In the genomic region with DNA sequence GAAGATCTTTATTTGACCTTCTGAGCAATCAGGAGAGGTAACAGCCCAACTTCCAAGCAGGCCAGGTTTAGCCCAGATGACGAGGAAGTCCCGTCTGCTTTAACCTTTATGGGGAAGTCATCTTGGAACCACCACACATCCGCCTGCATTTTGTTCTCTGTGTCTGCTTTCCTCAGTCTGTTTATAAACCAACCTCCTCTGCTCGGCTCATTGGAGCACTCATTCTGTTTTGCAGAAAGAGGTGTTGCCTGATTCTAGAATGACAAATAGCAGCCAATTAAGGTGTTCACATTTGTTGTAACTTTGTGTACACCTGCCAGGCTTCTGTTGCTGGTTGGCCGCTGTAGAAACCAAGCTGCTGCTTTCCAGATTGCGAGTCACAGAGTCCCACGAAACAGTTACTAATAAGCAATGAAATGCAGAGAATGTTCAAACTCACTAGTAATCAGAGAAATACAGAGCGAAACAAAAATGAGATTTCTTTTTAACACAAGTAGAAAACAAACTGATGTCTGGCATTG, we compare ENCODE assay signal across 8 cellular contexts.
DNase-seq lines count a peak whose midpoint lies in the region; ATAC-seq, FAIRE-seq and TF ChIP-seq lines count a peak whose summit lies in the region.

No MANE protein-coding gene starts in this region.

- peaks cover 44% of the 10 kb centered on the region for H3K79me2 ChIP-seq in GM12878 (ENCODE audit: control insufficient read depth, insufficient read depth, low read length)

- no peak for TF ChIP-seq RAD21 in GM12878 (IDR thresholded peaks at IDR 0.05; ENCODE audit: insufficient read depth, low read depth, low read length)

- H3K27me3 Mint-ChIP-seq in mesothelial cell of epicardium (ENCODE audit: low read depth), result no peaks in the 10 kb centered on the region

- BruUV-seq in GM12878 (replicated peaks; lab: Mats Ljungman, UMichigan), result no TSS peak

- H3K4me3 ChIP-seq in BLaER1, result no peak overlapping the region
- H3K4me3 ChIP-seq in GM12878, result peak overlapping the region; percentile 13; the same call in 1 of the 2 replicates

- SMC1A ChIA-PET in GM12878 (lab: Charles Lee; ENCODE audit: uncharacterized antibody, unreplicated experiment), result interaction anchor here (0.7 to 5.5 kb wide), 8 partner anchors 13 to 143 kb away, joined by 3 to 69 read pairs (median 6); no protein-coding TSS in a partner anchor

- under 1% methylated on average over 8 of the region's 8 CpGs for WGBS in GM12878 (ENCODE audit: insufficient coverage, insufficient replicate concordance, low lambda C conversion rate, missing lambda C conversion rate)

- H3K4me3 Mint-ChIP-seq in mesothelial cell of epicardium, result no peak overlapping the region

- in situ Hi-C loops in GM12878 (cut with MboI), result loop anchor here (10.0 kb wide), 1 partner anchor 56 kb away; no protein-coding TSS in a partner anchor

- ATAC-seq in GM21381 (IDR thresholded peaks at IDR 0.05; ENCODE audit: unreplicated experiment), result peak; percentile 24
- ATAC-seq in GM12878, result peak; percentile 31

- peak; percentile 60 for DNase-seq in NCI-H2107 treated with DMSO at 0.1 percent for 48 hours (lab: John Stamatoyannopoulos, UW; ENCODE audit: unreplicated experiment)
- peak; percentile 39 for DNase-seq in GM12878 (ENCODE audit: low read depth, low spot score)
- no peak for DNase-seq in mesothelial cell of epicardium (ENCODE audit: low spot score in 2 of 2, unreplicated experiment in 2 of 2)
- no peak for DNase-seq in foreskin melanocyte
- DNase-seq in HEK293T (ENCODE audit: extremely low spot score), result no peak
- no peak for DNase-seq in NCI-H2196 (lab: John Stamatoyannopoulos, UW; ENCODE audit: unreplicated experiment)

- H3K9ac ChIP-seq in BLaER1 (peak overlapping the region; percentile 59), GM12878 (ENCODE audit: control insufficient read depth, insufficient read depth, low read length) (peak overlapping the region; percentile 56)

- CTCF ChIA-PET in GM12878 (lab: Yijun Ruan, JAX) (interaction anchor here (0.8 to 7.2 kb wide), 14 partner anchors 10 to 143 kb away, joined by 3 to 37 read pairs (median 5); no protein-coding TSS in a partner anchor), HEK293T (lab: Yijun Ruan, JAX) (no interaction called here)

- H3K27ac ChIP-seq in BLaER1 (peak overlapping the region; percentile 63), GM12878 (ENCODE audit: control insufficient read depth, insufficient read depth) (peak overlapping the region; percentile 97)

- intact Hi-C loops in GM12878 (cut with micrococcal nuclease; ENCODE audit: unreplicated experiment), result no loop called here

- peaks cover 49% of the 10 kb centered on the region for H3K4me1 Mint-ChIP-seq in mesothelial cell of epicardium

- H2AFZ ChIP-seq in GM12878 (ENCODE audit: control insufficient read depth, low read depth, low read length), result peak overlapping the region; percentile 1

- peak overlapping the region; percentile 78 for H3K27ac Mint-ChIP-seq in mesothelial cell of epicardium

- TF ChIP-seq CTCF in GM12878 (IDR thresholded peaks at IDR 0.05 in 2 of 3, conservative IDR thresholded peaks at IDR 0.05 in 1 of 3; ENCODE audit: control insufficient read depth in 2 of 3, extremely low read depth in 1 of 3, insufficient read depth in 1 of 3, low read depth in 3 of 3, low read length in 3 of 3) (no peak), mesothelial cell of epicardium (IDR thresholded peaks at IDR 0.05; ENCODE audit: unreplicated experiment) (no peak)

- H3K27me3 ChIP-seq in BLaER1 (no peaks in the 10 kb centered on the region), GM12878 (replicated peaks in 1 of 2; ENCODE audit: control insufficient read depth in 2 of 2, insufficient read depth in 2 of 2, low read length in 1 of 2) (no peaks in the 10 kb centered on the region)

- H4K20me1 ChIP-seq in BLaER1 (peaks cover 98% of the 10 kb centered on the region), GM12878 (ENCODE audit: control insufficient read depth, insufficient read depth) (no peaks in the 10 kb centered on the region)

- H3K9me3 ChIP-seq in BLaER1 (no peaks in the 10 kb centered on the region), GM12878 (replicated peaks; ENCODE audit: control insufficient read depth, insufficient read depth, low read length) (no peaks in the 10 kb centered on the region)

- H3K4me2 ChIP-seq in BLaER1, result peak overlapping the region; percentile 73
- peak overlapping the region; percentile 87 for H3K4me2 ChIP-seq in GM12878 (ENCODE audit: control insufficient read depth, insufficient read depth)

- peaks cover 5% of the 10 kb centered on the region for H3K36me3 Mint-ChIP-seq in mesothelial cell of epicardium

- H3K36me3 ChIP-seq in BLaER1 (peaks cover 75% of the 10 kb centered on the region), GM12878 (ENCODE audit: control insufficient read depth in 2 of 2, insufficient read depth in 2 of 2, low read length in 1 of 2) (peaks cover 0 to 18% of the 10 kb centered on the region in 2 experiments; a peak in 3 of 4 replicates)

- H3K4me1 ChIP-seq in BLaER1 (peaks cover 76% of the 10 kb centered on the region), GM12878 (ENCODE audit: control insufficient read depth, insufficient read depth, low read length) (peaks cover 62% of the 10 kb centered on the region)

- no peaks in the 10 kb centered on the region for H3K9me3 Mint-ChIP-seq in mesothelial cell of epicardium

- TF ChIP-seq POLR2A in GM12878 (IDR thresholded peaks at IDR 0.05; ENCODE audit: low read depth, low read length), result peak; percentile 56; the same call in 1 of the 2 replicates

- no peak for TF ChIP-seq EP300 in GM12878 (IDR thresholded peaks at IDR 0.05; ENCODE audit: borderline replicate concordance in 1 of 2, control insufficient read depth in 1 of 2, low read depth in 2 of 2, low read length in 2 of 2)

- no peak for FAIRE-seq in GM12878 (lab: Jason Lieb, UNC)

- POLR2A ChIA-PET in GM12878 (lab: Charles Lee) (interaction anchor here (0.8 to 1.9 kb wide), 3 partner anchors 55 to 61 kb away, joined by 4 to 7 read pairs (median 5); no protein-coding TSS in a partner anchor), HEK293T (lab: Yijun Ruan, JAX) (no interaction called here)

- RAD21 ChIA-PET in GM12878 (lab: Charles Lee; ENCODE audit: unreplicated experiment), result interaction anchor here (1.3 to 3.4 kb wide), 9 partner anchors 13 to 143 kb away, joined by 3 to 12 read pairs (median 5); partner anchors contain the start of gene MBP

TF ChIP-seq in GM12878, 131 proteins besides CTCF, POLR2A, EP300 and RAD21 (continues in another document):
- TF ChIP-seq HDGF (IDR thresholded peaks at IDR 0.05) (no peak), ETV6 (conservative IDR thresholded peaks at IDR 0.05 in 1 of 2, IDR thresholded peaks at IDR 0.05 in 1 of 2; ENCODE audit: borderline replicate concordance in 1 of 2, low read depth in 1 of 2) (no peak; a peak in 1 of 4 replicates), SIX5 (IDR thresholded peaks at IDR 0.05; ENCODE audit: low read depth, low read length, severe bottlenecking) (no peak), LARP7 (IDR thresholded peaks at IDR 0.05) (no peak), DPF2 (IDR thresholded peaks at IDR 0.05) (no peak), CBX3 (IDR thresholded peaks at IDR 0.05; ENCODE audit: borderline replicate concordance, low read depth) (no peak)
- TF ChIP-seq, protein P1, sequence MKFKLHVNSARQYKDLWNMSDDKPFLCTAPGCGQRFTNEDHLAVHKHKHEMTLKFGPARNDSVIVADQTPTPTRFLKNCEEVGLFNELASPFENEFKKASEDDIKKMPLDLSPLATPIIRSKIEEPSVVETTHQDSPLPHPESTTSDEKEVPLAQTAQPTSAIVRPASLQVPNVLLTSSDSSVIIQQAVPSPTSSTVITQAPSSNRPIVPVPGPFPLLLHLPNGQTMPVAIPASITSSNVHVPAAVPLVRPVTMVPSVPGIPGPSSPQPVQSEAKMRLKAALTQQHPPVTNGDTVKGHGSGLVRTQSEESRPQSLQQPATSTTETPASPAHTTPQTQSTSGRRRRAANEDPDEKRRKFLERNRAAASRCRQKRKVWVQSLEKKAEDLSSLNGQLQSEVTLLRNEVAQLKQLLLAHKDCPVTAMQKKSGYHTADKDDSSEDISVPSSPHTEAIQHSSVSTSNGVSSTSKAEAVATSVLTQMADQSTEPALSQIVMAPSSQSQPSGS (IDR thresholded peaks at IDR 0.05; ENCODE audit: low read length), result 0 out of 2 replicates have a peak, but pooled peaks have one; percentile 9

TF ChIP-seq in HEK293T, 16 proteins besides CTCF, POLR2A, EP300 and RAD21:
- TF ChIP-seq SUZ12 (IDR thresholded peaks at IDR 0.05) (no peak), FOXK2 (IDR thresholded peaks at IDR 0.05) (no peak), FOXA1 (IDR thresholded peaks at IDR 0.05) (no peak), FOXM1 (IDR thresholded peaks at IDR 0.05; ENCODE audit: borderline replicate concordance) (no peak), CTBP1 (IDR thresholded peaks at IDR 0.05; ENCODE audit: borderline replicate concordance) (no peak)

Comparison
In these comparisons a context has a peak if more than half of its experiments do, and no peak if none do; other contexts are left out.
1. DNase-seq: peak in NCI-H2107 treated with DMSO at 0.1 percent for 48 hours (single experiment) and GM12878 (single experiment); none in mesothelial cell of epicardium (0 of 2), foreskin melanocyte (single experiment), HEK293T (single experiment) and NCI-H2196 (single experiment).